ENCODE assay signal across 8 cellular contexts in genomic region chr10:101840741-101841453, GRCh38. TPM values are rescaled to one million over a fixed set of nuclear protein-coding genes. Genes with fewer than 3 reads are reported as not detected.
DNase-seq lines count a peak whose midpoint lies in the region; ATAC-seq and TF ChIP-seq lines count a peak whose summit lies in the region.

No MANE protein-coding gene starts in this region.

- H3K27me3 ChIP-seq in hepatocyte: peaks cover 14% of the 10 kb centered on the region

- DNase-seq in NCI-H128 (lab: John Stamatoyannopoulos, UW; ENCODE audit: unreplicated experiment): peak; percentile 37
- DNase-seq in T-helper 9 cell: peak; percentile 64
- peak; percentile 94 for DNase-seq in astrocyte of the hippocampus (ENCODE audit: low read depth, low spot score)
- DNase-seq in hepatocyte (ENCODE audit: low spot score): peak; percentile 91
- DNase-seq in renal cortical epithelial cell (ENCODE audit: low read depth): peak; percentile 60
- no peak for DNase-seq in NK-92 (lab: John Stamatoyannopoulos, UW; ENCODE audit: unreplicated experiment)

- peaks cover 18% of the 10 kb centered on the region for H3K4me1 ChIP-seq in hepatocyte (ENCODE audit: insufficient read depth)

- H3K4me2 ChIP-seq in hepatocyte: peak overlapping the region; percentile 90

- 4% methylated on average over 44 of the region's 46 CpGs for WGBS in hepatocyte (ENCODE audit: low lambda C conversion rate, missing lambda C conversion rate)

- peak; percentile 61 for ATAC-seq in HG02588 (IDR thresholded peaks at IDR 0.05; ENCODE audit: unreplicated experiment)

- no peaks in the 10 kb centered on the region for H3K36me3 ChIP-seq in hepatocyte (replicated peaks; ENCODE audit: insufficient read depth, low read depth)

- no peak overlapping the region for H3K27ac ChIP-seq in hepatocyte

- H3K9me3 ChIP-seq in hepatocyte (ENCODE audit: low read depth): no peaks in the 10 kb centered on the region

- no peaks in the 10 kb centered on the region for H3K9me2 ChIP-seq in hepatocyte (replicated peaks; ENCODE audit: insufficient read depth)

- H3K79me2 ChIP-seq in hepatocyte: no peaks in the 10 kb centered on the region

- TF ChIP-seq CTCF in GM12801 (IDR thresholded peaks at IDR 0.05; ENCODE audit: extremely low read depth, insufficient read length) (peak; percentile 76), hepatocyte (IDR thresholded peaks at IDR 0.05; ENCODE audit: poor library complexity) (peak; percentile 86)

- no peak overlapping the region for H3K4me3 ChIP-seq in hepatocyte

- H2AFZ ChIP-seq in hepatocyte: no peak overlapping the region

- H4K20me1 ChIP-seq in hepatocyte (ENCODE audit: insufficient read depth, poor library complexity, severe bottlenecking): peaks cover 24% of the 10 kb centered on the region

RNA-seq across cellular contexts. Expression of gene KCNIP2, which starts 2.7 kb away (rescaled TPM):
- total RNA-seq in hepatocyte: 0.36 and 0.87 TPM in 2 replicates
- 0.96 and 1.0 TPM in 2 replicates for polyA plus RNA-seq in hepatocyte
- 0.35 TPM in 1 of 2 replicates, not detected in the other for total RNA-seq in renal cortical epithelial cell

RNA-seq across cellular contexts. Expression of gene OGA, which starts 22.7 kb away (rescaled TPM):
- total RNA-seq in hepatocyte (66.4 and 76.8 TPM in 2 replicates), renal cortical epithelial cell (67.0 and 116 TPM in 2 replicates)
- polyA plus RNA-seq in hepatocyte: 46.1 and 55.7 TPM in 2 replicates

RNA-seq across cellular contexts. Expression of gene NPM3, which starts 57.7 kb away (rescaled TPM):
- 69.4 and 71.6 TPM in 2 replicates for total RNA-seq in hepatocyte
- polyA plus RNA-seq in hepatocyte: 4.0 and 5.1 TPM in 2 replicates
- 55.2 and 236 TPM in 2 replicates for total RNA-seq in renal cortical epithelial cell
